1 cellular context compared by ENCODE assay signal in the genomic region with DNA sequence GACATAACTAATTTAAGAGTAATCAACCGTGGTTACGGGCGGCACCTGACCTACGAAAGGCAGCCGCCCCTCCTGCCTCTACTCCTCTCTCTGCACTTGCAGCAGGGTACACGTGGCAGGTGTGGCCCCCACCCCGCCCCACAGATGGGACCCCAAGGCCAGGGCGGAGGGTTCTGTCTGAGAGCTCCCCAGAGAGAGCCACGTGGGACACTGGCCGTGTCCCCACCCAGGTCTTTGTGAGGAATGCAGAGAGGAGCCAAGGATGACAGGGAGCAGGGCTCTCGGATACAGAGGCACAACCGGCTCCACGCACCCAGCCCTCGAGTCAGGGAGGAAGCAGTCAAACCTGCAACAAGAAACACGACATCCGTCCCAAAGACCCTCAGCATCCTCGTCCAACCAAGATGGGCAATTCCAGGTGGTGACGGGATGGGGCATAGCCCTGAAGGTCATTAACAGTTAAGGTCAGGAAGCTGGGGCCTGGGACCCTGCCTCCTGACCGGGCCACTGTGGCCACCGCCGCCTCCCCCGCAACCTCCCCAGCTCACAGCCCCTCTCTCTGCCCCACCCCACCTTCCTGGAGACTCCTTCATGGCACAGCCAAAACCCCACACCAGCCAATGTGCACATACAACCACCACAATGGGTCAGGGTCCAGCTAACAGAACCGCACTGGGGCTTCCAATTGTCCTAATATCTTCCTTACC.
TF ChIP-seq lines count a peak whose summit lies in the region.

No MANE protein-coding gene starts in this region.

TF ChIP-seq in H1, 55 proteins besides CTCF, POLR2A, EP300 and RAD21:
- no peak for TF ChIP-seq POU5F1 (IDR thresholded peaks at IDR 0.05; ENCODE audit: low read depth, low read length)
- TF ChIP-seq TAF7 (optimal IDR thresholded peaks at IDR 0.05; ENCODE audit: borderline replicate concordance, low read depth, low read length) = no peak
- no peak for TF ChIP-seq FOSL1 (IDR thresholded peaks at IDR 0.05; ENCODE audit: insufficient read depth, low read depth, low read length)
- TF ChIP-seq POLR2AphosphoS5 (IDR thresholded peaks at IDR 0.05; ENCODE audit: low read depth, low read length) = no peak
- TF ChIP-seq, protein P1, sequence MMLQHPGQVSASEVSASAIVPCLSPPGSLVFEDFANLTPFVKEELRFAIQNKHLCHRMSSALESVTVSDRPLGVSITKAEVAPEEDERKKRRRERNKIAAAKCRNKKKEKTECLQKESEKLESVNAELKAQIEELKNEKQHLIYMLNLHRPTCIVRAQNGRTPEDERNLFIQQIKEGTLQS (IDR thresholded peaks at IDR 0.05; ENCODE audit: insufficient read depth, low read depth, low read length) = no peak
